15 cellular contexts compared by ENCODE assay signal in the genomic region with DNA sequence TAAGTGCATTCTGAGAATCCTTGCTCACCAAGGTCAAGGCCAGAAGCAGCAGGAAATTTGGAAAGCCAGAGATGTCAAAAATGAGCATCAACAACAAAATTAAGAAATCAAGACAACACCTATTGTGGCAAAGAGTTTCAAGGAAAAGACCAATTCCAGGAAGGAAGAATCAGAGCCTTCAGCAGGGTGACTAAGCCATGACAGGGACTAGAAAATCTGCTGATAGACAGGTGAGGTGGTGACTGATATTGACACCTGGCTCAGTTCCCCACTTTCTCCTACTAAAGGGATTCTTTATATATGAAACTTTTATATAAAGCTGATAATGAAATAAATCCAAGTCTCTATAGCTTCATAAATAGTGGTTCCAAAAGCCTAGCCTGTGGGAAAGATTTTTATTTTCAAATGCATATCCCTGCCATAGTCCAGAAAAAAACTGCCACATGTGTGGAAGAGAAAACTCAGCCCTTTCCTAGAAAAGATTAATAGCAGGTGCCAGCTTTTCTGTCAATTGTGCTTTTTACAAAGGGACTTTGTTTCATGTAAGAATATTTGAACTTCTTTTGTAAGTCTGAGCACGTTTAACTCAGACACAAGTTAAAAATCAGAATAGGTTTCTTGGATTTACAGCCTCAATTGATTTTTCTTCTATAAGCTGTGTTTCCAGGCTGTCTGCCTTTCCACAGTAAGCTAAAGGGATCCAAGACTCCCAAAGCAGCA.
A peak's percentile ranks its signal among the peaks of the same experiment; 100 is the strongest.
DNase-seq lines count a peak whose midpoint lies in the region; ATAC-seq, FAIRE-seq and TF ChIP-seq lines count a peak whose summit lies in the region.
"Had no signal": no experiment of that assay in that cellular context is flagged by ENCODE, and none has a peak within 500 bp of the region (broad histone marks: within the 10 kb centered on the region; RNA-seq: fewer than 3 reads in every experiment).

No MANE protein-coding gene starts in this region.

- H4K20me1 ChIP-seq in HCT116 (ENCODE audit: insufficient read depth) (no peaks in the 10 kb centered on the region), PC-3 (ENCODE audit: low read length) (no peaks in the 10 kb centered on the region)

- no peaks in the 10 kb centered on the region for H3K9me2 ChIP-seq in HCT116 (ENCODE audit: insufficient read depth)
- H3K9me2 ChIP-seq in PC-3 (replicated peaks; ENCODE audit: low read length), result no peaks in the 10 kb centered on the region

- CTCF ChIA-PET in HCT116 (lab: Charles Lee) (interaction anchor here (0.8 kb wide), 2 partner anchors 11 kb away, joined by 3 read pairs; no protein-coding TSS in a partner anchor), PC-3 (lab: Charles Lee) (interaction anchor here (0.5 to 1.1 kb wide), 5 partner anchors 9 to 856 kb away, joined by 3 to 7 read pairs (median 4); no protein-coding TSS in a partner anchor)

- H2AFZ ChIP-seq in HCT116 (ENCODE audit: low read depth, low read length, poor library complexity, severe bottlenecking) (no peak overlapping the region), PC-3 (ENCODE audit: low read length) (no peak overlapping the region)

- BruUV-seq in HCT116 (replicated peaks; lab: Mats Ljungman, UMichigan), result no TSS peak
- TSS peak; percentile 94 for BruUV-seq in PC-3 (replicated peaks; lab: Mats Ljungman, UMichigan)

- DNase-seq in HCT116 (ENCODE audit: low read depth, low spot score) (no peak), PC-3 (peak; percentile 76), bronchial epithelial cell (ENCODE audit: low read depth) (peak; percentile 76), kidney tubule cell (ENCODE audit: low spot score) (peak; percentile 58), NCI-H146 (lab: John Stamatoyannopoulos, UW) (no peak)
- DNase-seq: C1 segment of cervical spinal cord; CD4-positive, alpha-beta T cell; DMS79; HFFc6 had no signal

- H3K36me3 ChIP-seq in HCT116 (ENCODE audit: control insufficient read depth in 1 of 2, insufficient read depth in 2 of 2, low read length in 2 of 2), result no peaks in the 10 kb centered on the region
- H3K36me3 ChIP-seq in PC-3 (ENCODE audit: low read depth, low read length), result no peaks in the 10 kb centered on the region
- no peaks in the 10 kb centered on the region for H3K36me3 ChIP-seq in bronchial epithelial cell (ENCODE audit: control insufficient read depth, insufficient read depth, low read length)
- H3K36me3 ChIP-seq: HAP-1 had no signal

- TF ChIP-seq CTCF in HCT116 (IDR thresholded peaks at IDR 0.05 in 2 of 3, conservative IDR thresholded peaks at IDR 0.05 in 1 of 3; ENCODE audit: borderline replicate concordance in 1 of 3, insufficient read depth in 1 of 3, low read depth in 2 of 3, low read length in 2 of 3) (no peak), PC-3 (conservative IDR thresholded peaks at IDR 0.05; ENCODE audit: low read depth, low read length) (no peak), bronchial epithelial cell (IDR thresholded peaks at IDR 0.05; ENCODE audit: insufficient read depth, low read length, severe bottlenecking) (no peak)

- no peak for FAIRE-seq in bronchial epithelial cell (lab: Jason Lieb, UNC)
- FAIRE-seq: A204.1, GM12878, H1 had no signal

- ATAC-seq in HCT116 (no peak), PC-3 (peak; percentile 71), HG02588 (IDR thresholded peaks at IDR 0.05; ENCODE audit: unreplicated experiment) (no peak), HG02610 (IDR thresholded peaks at IDR 0.05; ENCODE audit: unreplicated experiment) (no peak)
- ATAC-seq: GM12878 had no signal

- H3K9me3 ChIP-seq in HCT116 (ENCODE audit: control insufficient read depth in 1 of 2, insufficient read depth in 1 of 2, low read depth in 1 of 2, low read length in 2 of 2), result no peaks in the 10 kb centered on the region
- H3K9me3 ChIP-seq in PC-3 (ENCODE audit: low read length), result no peaks in the 10 kb centered on the region
- H3K9me3 ChIP-seq: HAP-1 had no signal

- H3F3A ChIP-seq in PC-3 (ENCODE audit: low read length, unreplicated experiment), result no peaks in the 10 kb centered on the region

- no peak for TF ChIP-seq POLR2A in HCT116 (IDR thresholded peaks at IDR 0.05; ENCODE audit: borderline replicate concordance, extremely low read depth, insufficient read depth, insufficient read length)

- H3K27ac ChIP-seq in HCT116 (ENCODE audit: low read depth, low read length), result no peak overlapping the region
- H3K27ac ChIP-seq in PC-3 (ENCODE audit: low read length), result peak overlapping the region; percentile 14; the same call in 1 of the 2 replicates

- H3K4me2 ChIP-seq in HCT116 (ENCODE audit: low read length) (0 out of 2 replicates have a peak overlapping the region, but pooled peaks have one; percentile 4), PC-3 (ENCODE audit: low read length) (peak overlapping the region; percentile 18)

- H3K4me1 ChIP-seq in HCT116 (ENCODE audit: control insufficient read depth in 1 of 2, insufficient read depth in 2 of 2, low read length in 2 of 2) (peaks cover 0 to 4% of the 10 kb centered on the region in 2 experiments; a peak in 1 of 4 replicates), PC-3 (ENCODE audit: insufficient read depth, low read length) (peaks cover 34% of the 10 kb centered on the region)

- no peaks in the 10 kb centered on the region for H3K79me2 ChIP-seq in HCT116 (ENCODE audit: insufficient read depth, low read length)
- H3K79me2 ChIP-seq in PC-3 (ENCODE audit: low read length), result no peaks in the 10 kb centered on the region

- no peak for TF ChIP-seq RAD21 in HCT116 (IDR thresholded peaks at IDR 0.05; ENCODE audit: low read depth)

- POLR2A ChIA-PET in HCT116 (lab: Charles Lee) (no interaction called here), PC-3 (lab: Charles Lee; ENCODE audit: unreplicated experiment) (interaction anchor here (0.6 to 1.0 kb wide), 2 partner anchors 9 to 1517 kb away, joined by 6 to 7 read pairs; no protein-coding TSS in a partner anchor)

- H3K4me3 ChIP-seq in HCT116 (replicated peaks in 1 of 2; ENCODE audit: low read depth in 1 of 2, low read length in 2 of 2) (no peak overlapping the region), PC-3 (ENCODE audit: low read length) (no peak overlapping the region), bronchial epithelial cell (ENCODE audit: low read depth, low read length) (no peak overlapping the region)
- H3K4me3 ChIP-seq: GM12878, HAP-1 had no signal

- no peaks in the 10 kb centered on the region for H3K27me3 ChIP-seq in HCT116 (ENCODE audit: insufficient read depth, low read length)
- H3K27me3 ChIP-seq in PC-3 (ENCODE audit: low read length), result no peaks in the 10 kb centered on the region
- no peaks in the 10 kb centered on the region for H3K27me3 ChIP-seq in bronchial epithelial cell (ENCODE audit: control insufficient read depth, insufficient read depth, low read length)

- intact Hi-C loops in HCT116 (cut with micrococcal nuclease) (no loop called here), PC-3 (cut with micrococcal nuclease) (loop anchor here (10.0 kb wide), 1 partner anchor 433 kb away; a partner anchor contains a TSS)

- RAD21 ChIA-PET in HCT116 (lab: Charles Lee; ENCODE audit: low non-redundant PET in 1 of 2, low total read pairs in 2 of 2, uncharacterized antibody in 2 of 2, unreplicated experiment in 2 of 2), result no interaction called here

- no peak overlapping the region for H3K9ac ChIP-seq in HCT116 (ENCODE audit: low read length)
- H3K9ac ChIP-seq in PC-3 (ENCODE audit: low read length), result no peak overlapping the region

TF ChIP-seq in HCT116, 20 proteins besides CTCF, POLR2A, EP300 and RAD21:
- TF ChIP-seq ELF1 (IDR thresholded peaks at IDR 0.05; ENCODE audit: borderline replicate concordance, low read depth) (no peak), SP1 (IDR thresholded peaks at IDR 0.05; ENCODE audit: low read depth) (0 out of 2 replicates have a peak, but pooled peaks have one; percentile 19), SIN3A (IDR thresholded peaks at IDR 0.05; ENCODE audit: low read depth) (no peak), ZNF274 (IDR thresholded peaks at IDR 0.05; ENCODE audit: low read depth, low read length) (no peak), CBX3 (IDR thresholded peaks at IDR 0.05; ENCODE audit: low read depth) (no peak), FOSL1 (IDR thresholded peaks at IDR 0.05; ENCODE audit: low read depth) (peak; percentile 35; the same call in 1 of the 2 replicates), EZH2phosphoT487 (IDR thresholded peaks at IDR 0.05; ENCODE audit: borderline replicate concordance) (no peak), TCF7L2 (IDR thresholded peaks at IDR 0.05; ENCODE audit: borderline replicate concordance, extremely low read depth, insufficient read depth, insufficient read length) (no peak), EGR1 (IDR thresholded peaks at IDR 0.05; ENCODE audit: low read depth) (no peak)
- TF ChIP-seq, protein P1, sequence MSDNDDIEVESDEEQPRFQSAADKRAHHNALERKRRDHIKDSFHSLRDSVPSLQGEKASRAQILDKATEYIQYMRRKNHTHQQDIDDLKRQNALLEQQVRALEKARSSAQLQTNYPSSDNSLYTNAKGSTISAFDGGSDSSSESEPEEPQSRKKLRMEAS (IDR thresholded peaks at IDR 0.05), result no peak
- TF ChIP-seq, protein P2, sequence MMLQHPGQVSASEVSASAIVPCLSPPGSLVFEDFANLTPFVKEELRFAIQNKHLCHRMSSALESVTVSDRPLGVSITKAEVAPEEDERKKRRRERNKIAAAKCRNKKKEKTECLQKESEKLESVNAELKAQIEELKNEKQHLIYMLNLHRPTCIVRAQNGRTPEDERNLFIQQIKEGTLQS (IDR thresholded peaks at IDR 0.05), result no peak
- TF ChIP-seq, protein P3, sequence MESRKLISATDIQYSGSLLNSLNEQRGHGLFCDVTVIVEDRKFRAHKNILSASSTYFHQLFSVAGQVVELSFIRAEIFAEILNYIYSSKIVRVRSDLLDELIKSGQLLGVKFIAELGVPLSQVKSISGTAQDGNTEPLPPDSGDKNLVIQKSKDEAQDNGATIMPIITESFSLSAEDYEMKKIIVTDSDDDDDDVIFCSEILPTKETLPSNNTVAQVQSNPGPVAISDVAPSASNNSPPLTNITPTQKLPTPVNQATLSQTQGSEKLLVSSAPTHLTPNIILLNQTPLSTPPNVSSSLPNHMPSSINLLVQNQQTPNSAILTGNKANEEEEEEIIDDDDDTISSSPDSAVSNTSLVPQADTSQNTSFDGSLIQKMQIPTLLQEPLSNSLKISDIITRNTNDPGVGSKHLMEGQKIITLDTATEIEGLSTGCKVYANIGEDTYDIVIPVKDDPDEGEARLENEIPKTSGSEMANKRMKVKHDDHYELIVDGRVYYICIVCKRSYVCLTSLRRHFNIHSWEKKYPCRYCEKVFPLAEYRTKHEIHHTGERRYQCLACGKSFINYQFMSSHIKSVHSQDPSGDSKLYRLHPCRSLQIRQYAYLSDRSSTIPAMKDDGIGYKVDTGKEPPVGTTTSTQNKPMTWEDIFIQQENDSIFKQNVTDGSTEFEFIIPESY (IDR thresholded peaks at IDR 0.05; ENCODE audit: extremely low read depth, insufficient replicate concordance, low read length), result no peak

Comparison
In these comparisons a context has a peak if more than half of its experiments do, and no peak if none do; other contexts are left out.
1. DNase-seq: peak in PC-3 (single experiment), bronchial epithelial cell (single experiment) and kidney tubule cell (single experiment); none in HCT116 (single experiment) and NCI-H146 (single experiment).